Comparison of ENCODE assay signal across 17 cellular contexts in the genomic region with DNA sequence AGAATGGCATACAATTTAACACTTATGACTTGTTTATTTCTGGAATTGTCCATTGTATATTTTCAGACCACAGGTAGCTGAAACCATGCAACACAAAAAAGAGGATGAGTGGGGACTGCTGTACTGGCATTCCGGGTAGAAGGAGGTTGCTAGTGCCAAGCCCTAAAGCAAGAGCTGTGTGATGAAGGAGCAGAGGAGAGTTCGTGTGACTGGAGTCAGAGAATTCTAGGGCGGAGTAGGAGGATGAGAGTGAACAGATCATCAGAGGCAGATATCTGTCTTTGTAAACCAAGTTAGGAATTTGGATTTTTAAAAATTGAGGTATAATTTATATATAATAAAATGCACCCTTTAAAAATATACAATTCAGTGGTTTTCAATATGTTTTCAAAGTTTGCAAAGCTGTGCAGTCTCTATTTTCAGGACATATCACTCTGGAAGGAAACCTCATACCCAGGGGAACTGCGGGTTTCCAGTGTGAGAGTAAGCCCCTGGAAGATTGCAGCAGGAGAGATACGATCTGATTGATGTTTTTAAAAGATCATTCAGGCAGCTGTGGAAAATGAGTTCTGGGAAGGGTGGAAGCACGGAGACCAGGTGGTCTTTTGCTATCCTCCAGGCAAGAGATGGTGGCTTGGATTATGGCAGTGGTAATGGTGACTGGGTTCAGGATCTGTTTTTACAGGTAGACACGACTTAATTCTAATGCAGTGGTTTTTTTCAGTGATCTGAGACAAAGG. TPM values are rescaled to one million over a fixed set of nuclear protein-coding genes. Genes with fewer than 3 reads are reported as not detected.
DNase-seq lines count a peak whose midpoint lies in the region; ATAC-seq and TF ChIP-seq lines count a peak whose summit lies in the region.
"Had no signal": no experiment of that assay in that cellular context is flagged by ENCODE, and none has a peak within 500 bp of the region (broad histone marks: within the 10 kb centered on the region; RNA-seq: fewer than 3 reads in every experiment).

No MANE protein-coding gene starts in this region.

- no peak for ATAC-seq in SK-N-SH treated with all-trans-retinoic acid at 6 μM for 48 hours
- no peak for ATAC-seq in effector memory CD8-positive, alpha-beta T cell (replicated peaks)
- no peak for ATAC-seq in stimulated activated naive B cell treated with anti-CD40 and anti-IgM and Interleukin-4, amounts not matched to agents 10 μg/mL and 1 μg/mL and 100 μg/mL, for 72 hours (replicated peaks)
- no peak for ATAC-seq in HG02970 (IDR thresholded peaks at IDR 0.05; ENCODE audit: low FRiP score, unreplicated experiment)
- ATAC-seq: A549; CD8-positive, alpha-beta T cell had no signal

- no peak overlapping the region for H2AFZ ChIP-seq in SK-N-SH (ENCODE audit: low read depth)

- H3K79me2 ChIP-seq in SK-N-SH (ENCODE audit: insufficient read depth): no peaks in the 10 kb centered on the region

- no peak overlapping the region for H3K9ac ChIP-seq in SK-N-SH

- H3K27ac ChIP-seq in SK-N-SH (ENCODE audit: low read depth in 2 of 2, low read length in 1 of 2): no peak overlapping the region
- H3K27ac ChIP-seq: 22Rv1, A549, HL-60 had no signal

- H3K9me2 ChIP-seq in SK-N-SH: no peaks in the 10 kb centered on the region

- no peaks in the 10 kb centered on the region for H3K27me3 Mint-ChIP-seq in effector memory CD8-positive, alpha-beta T cell
- no peaks in the 10 kb centered on the region for H3K27me3 Mint-ChIP-seq in stimulated activated naive B cell treated with anti-CD40 and anti-IgM and Interleukin-4, amounts not matched to agents 10 μg/mL and 1 μg/mL and 100 μg/mL, for 72 hours

- H3K4me1 Mint-ChIP-seq in effector memory CD8-positive, alpha-beta T cell (ENCODE audit: low read depth in 2 of 2): no peaks in the 10 kb centered on the region
- peaks cover 5 to 9% of the 10 kb centered on the region in 2 donors for H3K4me1 Mint-ChIP-seq in stimulated activated naive B cell treated with anti-CD40 and anti-IgM and Interleukin-4, amounts not matched to agents 10 μg/mL and 1 μg/mL and 100 μg/mL, for 72 hours

- H4K20me1 ChIP-seq in SK-N-SH (ENCODE audit: insufficient read depth): no peaks in the 10 kb centered on the region

- H3K36me3 ChIP-seq in SK-N-SH (replicated peaks in 1 of 2; ENCODE audit: control insufficient read depth in 1 of 2, insufficient read depth in 2 of 2, low read length in 1 of 2): peaks cover 51 to 75% of the 10 kb centered on the region in 2 experiments

- 81% methylated on average over 7 of the region's 7 CpGs for WGBS in SK-N-SH (ENCODE audit: low lambda C conversion rate)

- TF ChIP-seq RAD21 in SK-N-SH (IDR thresholded peaks at IDR 0.05; ENCODE audit: low read length): no peak

- DNase-seq in SK-N-SH (peak; percentile 30), SK-N-DZ (ENCODE audit: low spot score) (peak; percentile 83), superior temporal gyrus (ENCODE audit: extremely low spot score) (no peak), amniotic stem cell (lab: John Stamatoyannopoulos, UW) (no peak)
- DNase-seq in effector memory CD8-positive, alpha-beta T cell: no peak
- no peak for DNase-seq in stimulated activated naive B cell treated with anti-CD40 and anti-IgM and Interleukin-4, amounts not matched to agents 10 μg/mL and 1 μg/mL and 100 μg/mL, for 72 hours
- DNase-seq: AML-193; Calu3; CD8-positive, alpha-beta T cell; DMS79 treated with DMSO at 0.1 percent for 48 hours; GF-D8; HCEC 1CT had no signal

- TF ChIP-seq CTCF in SK-N-SH (IDR thresholded peaks at IDR 0.05): no peak

- H3K4me3 Mint-ChIP-seq in effector memory CD8-positive, alpha-beta T cell: no peak overlapping the region
- no peak overlapping the region for H3K4me3 Mint-ChIP-seq in stimulated activated naive B cell treated with anti-CD40 and anti-IgM and Interleukin-4, amounts not matched to agents 10 μg/mL and 1 μg/mL and 100 μg/mL, for 72 hours
- H3K4me3 Mint-ChIP-seq: CD8-positive, alpha-beta T cell had no signal

- peaks cover 30% of the 10 kb centered on the region for H3K36me3 Mint-ChIP-seq in effector memory CD8-positive, alpha-beta T cell (ENCODE audit: insufficient read depth)
- H3K36me3 Mint-ChIP-seq in stimulated activated naive B cell treated with anti-CD40 and anti-IgM and Interleukin-4, amounts not matched to agents 10 μg/mL and 1 μg/mL and 100 μg/mL, for 72 hours: peaks cover 33 to 47% of the 10 kb centered on the region in 2 donors

- peaks cover 0 to 4% of the 10 kb centered on the region in 2 experiments; a peak in 1 of 4 replicates for H3K4me1 ChIP-seq in SK-N-SH (ENCODE audit: control insufficient read depth in 1 of 2, insufficient read depth in 2 of 2, low read depth in 1 of 2, low read length in 1 of 2)
- H3K4me1 ChIP-seq: A549 had no signal

- no peaks in the 10 kb centered on the region for H3K9me3 Mint-ChIP-seq in effector memory CD8-positive, alpha-beta T cell
- H3K9me3 Mint-ChIP-seq in stimulated activated naive B cell treated with anti-CD40 and anti-IgM and Interleukin-4, amounts not matched to agents 10 μg/mL and 1 μg/mL and 100 μg/mL, for 72 hours: no peaks in the 10 kb centered on the region
- H3K9me3 Mint-ChIP-seq: CD8-positive, alpha-beta T cell had no signal

- no peaks in the 10 kb centered on the region for H3K9me3 ChIP-seq in SK-N-SH
- H3K9me3 ChIP-seq: A549 had no signal

- H3K4me3 ChIP-seq in SK-N-SH (ENCODE audit: low read depth in 2 of 2, low read length in 1 of 2): no peak overlapping the region
- H3K4me3 ChIP-seq: A549 had no signal

- H3K27me3 ChIP-seq in SK-N-SH (ENCODE audit: insufficient read depth): no peaks in the 10 kb centered on the region

- POLR2A ChIA-PET in SK-N-SH (lab: Yijun Ruan, JAX): no interaction called here

- peak overlapping the region; percentile 1 to 10 for H3K27ac Mint-ChIP-seq in effector memory CD8-positive, alpha-beta T cell
- H3K27ac Mint-ChIP-seq in stimulated activated naive B cell treated with anti-CD40 and anti-IgM and Interleukin-4, amounts not matched to agents 10 μg/mL and 1 μg/mL and 100 μg/mL, for 72 hours: peak overlapping the region; percentile 39
- H3K27ac Mint-ChIP-seq: CD8-positive, alpha-beta T cell had no signal

- H3F3A ChIP-seq in SK-N-SH (replicated peaks; ENCODE audit: insufficient read depth): no peaks in the 10 kb centered on the region

- no peak overlapping the region for H3K4me2 ChIP-seq in SK-N-SH
- H3K4me2 ChIP-seq: A549 had no signal

- TF ChIP-seq EP300 in SK-N-SH (IDR thresholded peaks at IDR 0.05; ENCODE audit: borderline replicate concordance in 1 of 2, low read depth in 1 of 2, low read length in 1 of 2): no peak

- CTCF ChIA-PET in SK-N-SH (lab: Yijun Ruan, JAX): interaction anchor here (0.6 to 1.5 kb wide), 4 partner anchors 10 to 105 kb away, joined by 3 to 9 read pairs (median 6); no protein-coding TSS in a partner anchor

TF ChIP-seq in SK-N-SH, 30 proteins besides CTCF, POLR2A, EP300 and RAD21 (continues in another document):
- no peak for TF ChIP-seq YY1 (IDR thresholded peaks at IDR 0.05; ENCODE audit: low read depth)
- TF ChIP-seq, protein P1, sequence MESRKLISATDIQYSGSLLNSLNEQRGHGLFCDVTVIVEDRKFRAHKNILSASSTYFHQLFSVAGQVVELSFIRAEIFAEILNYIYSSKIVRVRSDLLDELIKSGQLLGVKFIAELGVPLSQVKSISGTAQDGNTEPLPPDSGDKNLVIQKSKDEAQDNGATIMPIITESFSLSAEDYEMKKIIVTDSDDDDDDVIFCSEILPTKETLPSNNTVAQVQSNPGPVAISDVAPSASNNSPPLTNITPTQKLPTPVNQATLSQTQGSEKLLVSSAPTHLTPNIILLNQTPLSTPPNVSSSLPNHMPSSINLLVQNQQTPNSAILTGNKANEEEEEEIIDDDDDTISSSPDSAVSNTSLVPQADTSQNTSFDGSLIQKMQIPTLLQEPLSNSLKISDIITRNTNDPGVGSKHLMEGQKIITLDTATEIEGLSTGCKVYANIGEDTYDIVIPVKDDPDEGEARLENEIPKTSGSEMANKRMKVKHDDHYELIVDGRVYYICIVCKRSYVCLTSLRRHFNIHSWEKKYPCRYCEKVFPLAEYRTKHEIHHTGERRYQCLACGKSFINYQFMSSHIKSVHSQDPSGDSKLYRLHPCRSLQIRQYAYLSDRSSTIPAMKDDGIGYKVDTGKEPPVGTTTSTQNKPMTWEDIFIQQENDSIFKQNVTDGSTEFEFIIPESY (IDR thresholded peaks at IDR 0.05; ENCODE audit: borderline replicate concordance, low read depth): no peak
- no peak for TF ChIP-seq CHD2 (IDR thresholded peaks at IDR 0.05; ENCODE audit: low read length, partially characterized antibody)
- TF ChIP-seq MAX (IDR thresholded peaks at IDR 0.05; ENCODE audit: low read depth): no peak

TF ChIP-seq in SK-N-SH treated with all-trans-retinoic acid at 6 μM for 48 hours, 23 proteins besides CTCF, POLR2A, EP300 and RAD21:
- TF ChIP-seq CSDC2 (CRISPR knock-in tag; IDR thresholded peaks at IDR 0.05) (no peak), TOX (CRISPR knock-in tag; IDR thresholded peaks at IDR 0.05; ENCODE audit: borderline replicate concordance) (no peak)

RNA-seq across cellular contexts. Expression of gene TAF1B, which starts 36.4 kb away (rescaled TPM):
- polyA plus RNA-seq in SK-N-SH (2012; rRNA removed): 7.8 and 8.3 TPM in 2 replicates
- polyA plus RNA-seq in SK-N-SH (2012; cell fraction: cytosol; rRNA removed): 10.9 and 13.0 TPM in 2 replicates
- polyA plus RNA-seq in SK-N-SH (2012; cell fraction: nucleus; rRNA removed): 5.7 and 11.1 TPM in 2 replicates
- polyA plus RNA-seq in SK-N-DZ (2014; cell fraction: cytosol; rRNA removed): 20.0 and 38.3 TPM in 2 replicates
- polyA plus RNA-seq in SK-N-DZ (2014; cell fraction: nucleus; rRNA removed): 34.7 and 53.5 TPM in 2 replicates

Comparison
In these comparisons a context has a peak if more than half of its experiments do, and no peak if none do; other contexts are left out.
1. DNase-seq: peak in SK-N-SH (single experiment) and SK-N-DZ (single experiment); none in effector memory CD8-positive, alpha-beta T cell (0 of 3), stimulated activated naive B cell treated with anti-CD40 and anti-IgM and Interleukin-4, amounts not matched to agents 10 μg/mL and 1 μg/mL and 100 μg/mL, for 72 hours (single experiment), superior temporal gyrus (single experiment) and amniotic stem cell (single experiment).